ENCODE assay signal across 7 cellular contexts in genomic region chr16:715448-716249, GRCh38. TPM values are rescaled to one million over a fixed set of nuclear protein-coding genes. Genes with fewer than 3 reads are reported as not detected.
DNase-seq lines count a peak whose midpoint lies in the region; ATAC-seq and TF ChIP-seq lines count a peak whose summit lies in the region.

No MANE protein-coding gene starts in this region.

- H3K36me3 ChIP-seq in H7 (replicated peaks; ENCODE audit: control insufficient read depth, insufficient read depth, low read length): no peaks in the 10 kb centered on the region
- no peaks in the 10 kb centered on the region for H3K36me3 ChIP-seq in prostate gland

- TF ChIP-seq POLR2A in prostate gland (IDR thresholded peaks at IDR 0.05): no peak

- H3K9me3 ChIP-seq in prostate gland: no peaks in the 10 kb centered on the region

- peaks cover 18 to 30% (median 21%) of the 10 kb centered on the region in 3 donors for H3K4me1 Mint-ChIP-seq in T-cell

- H3K36me3 Mint-ChIP-seq in T-cell: no peaks in the 10 kb centered on the region

- intact Hi-C loops in prostate gland (cut with DNase I): no loop called here

- 2% methylated on average over 37 of the region's 79 CpGs for WGBS in prostate gland

- ATAC-seq in T-cell (replicated peaks in 1 of 4) (peak; percentile 9 to 26 (median 22)), HG02938 (IDR thresholded peaks at IDR 0.05; ENCODE audit: unreplicated experiment) (no peak)

- H3K27me3 ChIP-seq in H7 (ENCODE audit: control insufficient read depth, insufficient read depth, low read length): peaks cover 31% of the 10 kb centered on the region
- H3K27me3 ChIP-seq in prostate gland (replicated peaks; ENCODE audit: insufficient read depth): peaks cover 2% of the 10 kb centered on the region

- CTCF ChIA-PET in T-cell (lab: Charles Lee): interaction anchor here (0.7 to 0.8 kb wide), 3 partner anchors 13 to 387 kb away, joined by 3 to 6 read pairs (median 3); no protein-coding TSS in a partner anchor

- H3K9me3 Mint-ChIP-seq in T-cell: no peaks in the 10 kb centered on the region

- DNase-seq in EH (ENCODE audit: low read depth) (peak; percentile 43), H7 (peak; percentile 92), T-cell (no peak), fibroblast of pulmonary artery (ENCODE audit: low read depth) (no peak), prostate gland (ENCODE audit: low spot score) (no peak), amniotic stem cell (lab: John Stamatoyannopoulos, UW) (no peak)

- H3K4me3 ChIP-seq in H7 (ENCODE audit: insufficient read depth, low read depth, low read length) (peak overlapping the region; percentile 59), fibroblast of pulmonary artery (replicated peaks; ENCODE audit: low read depth, low read length) (peak overlapping the region; percentile 54), prostate gland (peak overlapping the region; percentile 51 to 55)

- TF ChIP-seq CTCF in fibroblast of pulmonary artery (IDR thresholded peaks at IDR 0.05; ENCODE audit: low read length, missing control alignments) (no peak), prostate gland (IDR thresholded peaks at IDR 0.05) (peak in 1 of 4 experiments; percentile 20)

- no peak overlapping the region for H3K27ac ChIP-seq in prostate gland

- POLR2A ChIA-PET in T-cell (lab: Charles Lee): interaction anchor here in 1 of 2 donors (0.5 to 0.8 kb wide), 2 partner anchors 10 to 92 kb away, joined by 3 to 4 read pairs; no protein-coding TSS in a partner anchor

- H3K27ac Mint-ChIP-seq in T-cell: no peak overlapping the region

- H3K4me3 Mint-ChIP-seq in T-cell: peak overlapping the region; percentile 57 to 68 (median 61)

- peaks cover 9 to 14% of the 10 kb centered on the region in 2 donors for H3K27me3 Mint-ChIP-seq in T-cell

- H3K4me1 ChIP-seq in prostate gland (replicated peaks): peaks cover 23% of the 10 kb centered on the region

RNA-seq across cellular contexts. Expression of gene METRN, which starts 0.7 kb away (rescaled TPM):
- total RNA-seq in H7 (2014; rRNA removed; shearing (Covaris generic)): 49.6 and 64.2 TPM in 2 replicates
- total RNA-seq in T-cell: 10 to 100 TPM in 3 of 5 donors, 1 to 10 TPM in 2; 4.2 to 18.2 (median 12.0) TPM
- 10 to 100 TPM; 52.0 to 78.2 TPM for total RNA-seq in prostate gland

RNA-seq across cellular contexts. Expression of gene ANTKMT, which starts 5.3 kb away (rescaled TPM):
- 22.6 and 29.8 TPM in 2 replicates for total RNA-seq in H7 (2014; rRNA removed; shearing (Covaris generic))
- 10 to 100 TPM; 22.9 to 38.8 (median 27.2) TPM for total RNA-seq in T-cell
- 10 to 100 TPM; 55.3 to 73.1 TPM for total RNA-seq in prostate gland

RNA-seq across cellular contexts. Expression of gene FBXL16, which starts 10.0 kb away (rescaled TPM):
- 2.8 and 7.1 TPM in 2 replicates for total RNA-seq in H7 (2014; rRNA removed; shearing (Covaris generic))
- total RNA-seq in T-cell (10 to 100 TPM; 16.4 to 65.5 (median 50.2) TPM), prostate gland (1 to 10 TPM; 6.1 to 9.1 TPM)

RNA-seq across cellular contexts. Expression of gene CCDC78, which starts 10.6 kb away (rescaled TPM):
- 11.3 and 21.0 TPM in 2 replicates for total RNA-seq in H7 (2014; rRNA removed; shearing (Covaris generic))
- total RNA-seq in T-cell (10 to 100 TPM in 1 of 5 donors, 1 to 10 TPM in 4; 3.1 to 17.1 (median 8.6) TPM), prostate gland (1 to 10 TPM; 2.3 to 3.0 TPM)

RNA-seq across cellular contexts. Expression of gene HAGHL, which starts 11.3 kb away (rescaled TPM):
- total RNA-seq in H7 (2014; rRNA removed; shearing (Covaris generic)): 26.6 and 33.1 TPM in 2 replicates
- total RNA-seq in T-cell (10 to 100 TPM in 4 of 5 donors, 1 to 10 TPM in 1; 9.9 to 50.1 (median 31.6) TPM), prostate gland (10 to 100 TPM in 1 of 2 donors, 1 to 10 TPM in 1; 7.7 to 10.1 TPM)

Comparison
In these comparisons a context has a peak if more than half of its experiments do, and no peak if none do; other contexts are left out.
1. DNase-seq: peak in EH (single experiment) and H7 (single experiment); none in T-cell (0 of 34), fibroblast of pulmonary artery (single experiment), prostate gland (single experiment) and amniotic stem cell (single experiment).
2. Peak in every context shown above with its lines, with median percentiles within 50 percentile points of each other: H3K4me3 ChIP-seq.